ENCODE assay signal across 18 cellular contexts in the genomic region with DNA sequence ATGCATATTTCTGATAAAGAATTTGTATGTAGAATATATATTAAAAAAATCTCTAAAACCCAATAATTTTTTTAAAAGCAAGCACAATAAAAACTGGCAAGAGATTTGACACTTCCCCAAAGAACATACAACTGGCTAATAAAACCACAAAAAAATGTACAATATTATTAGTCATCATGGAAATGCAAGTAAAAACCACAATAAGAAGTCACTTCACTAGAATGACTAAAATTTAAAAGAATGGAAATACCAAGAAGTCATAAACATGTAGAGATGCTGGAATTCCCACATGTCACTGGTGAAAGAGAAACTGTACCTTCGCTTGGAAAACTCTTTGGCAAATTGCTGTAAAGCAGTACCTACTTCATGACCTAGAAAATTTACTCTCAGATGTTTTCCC. TPM values are rescaled to one million over a fixed set of nuclear protein-coding genes. Genes with fewer than 3 reads are reported as not detected.
DNase-seq lines count a peak whose midpoint lies in the region; ATAC-seq, FAIRE-seq and TF ChIP-seq lines count a peak whose summit lies in the region.
"Had no signal": no experiment of that assay in that cellular context is flagged by ENCODE, and none has a peak within 500 bp of the region (broad histone marks: within the 10 kb centered on the region; RNA-seq: fewer than 3 reads in every experiment).

No MANE protein-coding gene starts in this region.

- POLR2A ChIA-PET in A549 (lab: Yijun Ruan, JAX) = no interaction called here

- no peaks in the 10 kb centered on the region for H3K9me3 ChIP-seq in A549

- no peak for TF ChIP-seq RAD21 in A549 (conservative IDR thresholded peaks at IDR 0.05 in 1 of 2, IDR thresholded peaks at IDR 0.05 in 1 of 2)

- in situ Hi-C loops in brain microvascular endothelial cell (cut with HindIII; ENCODE audit: low pct_ligation_motif_present, low sequenced_read_pairs) = no loop called here

- H3K4me3 ChIP-seq in A549 = no peak overlapping the region
- H3K4me3 ChIP-seq in brain microvascular endothelial cell (ENCODE audit: low read depth, low read length) = no peak overlapping the region
- H3K4me3 ChIP-seq: cardiac muscle cell had no signal

- peak overlapping the region; percentile 41 for H3K4me2 ChIP-seq in A549

- no peak overlapping the region for H3K27ac ChIP-seq in A549
- H3K27ac ChIP-seq in brain microvascular endothelial cell = peak overlapping the region; percentile 41
- H3K27ac ChIP-seq: cardiac muscle cell had no signal

- TF ChIP-seq EP300 in A549 (IDR thresholded peaks at IDR 0.05) = no peak

- 74% methylated on average over 1 of the region's 1 CpG for WGBS in A549 (ENCODE audit: missing lambda C conversion rate)

- TF ChIP-seq CTCF in A549 (IDR thresholded peaks at IDR 0.05) = no peak
- TF ChIP-seq CTCF in brain microvascular endothelial cell (IDR thresholded peaks at IDR 0.05; ENCODE audit: low read depth, low read length, missing control alignments) = no peak

- TF ChIP-seq POLR2A in A549 (IDR thresholded peaks at IDR 0.05; ENCODE audit: low read length) = no peak

- ATAC-seq in A549 = no peak
- ATAC-seq in HG03354 (IDR thresholded peaks at IDR 0.05; ENCODE audit: poor library complexity, severe bottlenecking, unreplicated experiment) = no peak
- no peak for ATAC-seq in stimulated activated naive CD8-positive, alpha-beta T cell treated with anti-CD3 and anti-CD28 coated beads, Interleukin-15, Interleukin-2, amounts not matched to agents 100 U/mL and 50 U/mL, for 24 hours
- ATAC-seq: effector memory CD8-positive, alpha-beta T cell; left cardiac atrium had no signal

- peaks cover 10% of the 10 kb centered on the region; the same call in 2 of the 3 replicates for H3K4me1 ChIP-seq in A549

- CTCF ChIA-PET in A549 (lab: Yijun Ruan, JAX) = interaction anchor here (1.0 kb wide), 1 partner anchor 35 kb away, joined by 3 read pairs; no protein-coding TSS in a partner anchor

- no peaks in the 10 kb centered on the region for H3K27me3 ChIP-seq in brain microvascular endothelial cell (replicated peaks)
- H3K27me3 ChIP-seq: cardiac muscle cell had no signal

- FAIRE-seq in A549 (lab: Jason Lieb, UNC) (no peak), islet of Langerhans (lab: Jason Lieb, UNC) (peak; percentile 80)
- FAIRE-seq: GM18507, GM19239 had no signal

- no peak for DNase-seq in A549 (ENCODE audit: low read depth in 1 of 2, low spot score in 1 of 2)
- DNase-seq in HS-27A (ENCODE audit: low read depth) = peak; percentile 34
- no peak for DNase-seq in brain microvascular endothelial cell
- DNase-seq in cortex of kidney (lab: John Stamatoyannopoulos, UW) = no peak
- no peak for DNase-seq in stimulated activated naive CD8-positive, alpha-beta T cell treated with anti-CD3 and anti-CD28 coated beads, Interleukin-15, Interleukin-2, amounts not matched to agents 100 U/mL and 50 U/mL, for 24 hours
- DNase-seq in NCI-H1694 (lab: John Stamatoyannopoulos, UW) = no peak
- DNase-seq: activated CD4-positive, CD25-positive, alpha-beta regulatory T cell treated with anti-CD3 and anti-CD28 coated beads, Interleukin-2, amount 50 U/mL, for 72 hours; activated naive CD4-positive, alpha-beta T cell treated with anti-CD3 and anti-CD28 coated beads for 36 hours; effector memory CD8-positive, alpha-beta T cell; head of caudate nucleus; left cardiac atrium; NCI-H82; RPMI8226 had no signal

- no peaks in the 10 kb centered on the region for H3K36me3 ChIP-seq in brain microvascular endothelial cell (replicated peaks)
- H3K36me3 ChIP-seq: cardiac muscle cell had no signal

TF ChIP-seq in A549, 52 proteins besides CTCF, POLR2A, EP300 and RAD21:
- TF ChIP-seq, protein P1, sequence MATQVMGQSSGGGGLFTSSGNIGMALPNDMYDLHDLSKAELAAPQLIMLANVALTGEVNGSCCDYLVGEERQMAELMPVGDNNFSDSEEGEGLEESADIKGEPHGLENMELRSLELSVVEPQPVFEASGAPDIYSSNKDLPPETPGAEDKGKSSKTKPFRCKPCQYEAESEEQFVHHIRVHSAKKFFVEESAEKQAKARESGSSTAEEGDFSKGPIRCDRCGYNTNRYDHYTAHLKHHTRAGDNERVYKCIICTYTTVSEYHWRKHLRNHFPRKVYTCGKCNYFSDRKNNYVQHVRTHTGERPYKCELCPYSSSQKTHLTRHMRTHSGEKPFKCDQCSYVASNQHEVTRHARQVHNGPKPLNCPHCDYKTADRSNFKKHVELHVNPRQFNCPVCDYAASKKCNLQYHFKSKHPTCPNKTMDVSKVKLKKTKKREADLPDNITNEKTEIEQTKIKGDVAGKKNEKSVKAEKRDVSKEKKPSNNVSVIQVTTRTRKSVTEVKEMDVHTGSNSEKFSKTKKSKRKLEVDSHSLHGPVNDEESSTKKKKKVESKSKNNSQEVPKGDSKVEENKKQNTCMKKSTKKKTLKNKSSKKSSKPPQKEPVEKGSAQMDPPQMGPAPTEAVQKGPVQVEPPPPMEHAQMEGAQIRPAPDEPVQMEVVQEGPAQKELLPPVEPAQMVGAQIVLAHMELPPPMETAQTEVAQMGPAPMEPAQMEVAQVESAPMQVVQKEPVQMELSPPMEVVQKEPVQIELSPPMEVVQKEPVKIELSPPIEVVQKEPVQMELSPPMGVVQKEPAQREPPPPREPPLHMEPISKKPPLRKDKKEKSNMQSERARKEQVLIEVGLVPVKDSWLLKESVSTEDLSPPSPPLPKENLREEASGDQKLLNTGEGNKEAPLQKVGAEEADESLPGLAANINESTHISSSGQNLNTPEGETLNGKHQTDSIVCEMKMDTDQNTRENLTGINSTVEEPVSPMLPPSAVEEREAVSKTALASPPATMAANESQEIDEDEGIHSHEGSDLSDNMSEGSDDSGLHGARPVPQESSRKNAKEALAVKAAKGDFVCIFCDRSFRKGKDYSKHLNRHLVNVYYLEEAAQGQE (IDR thresholded peaks at IDR 0.05) = no peak
- no peak for TF ChIP-seq KDM1A (IDR thresholded peaks at IDR 0.05; ENCODE audit: low read depth)
- TF ChIP-seq, protein P2, sequence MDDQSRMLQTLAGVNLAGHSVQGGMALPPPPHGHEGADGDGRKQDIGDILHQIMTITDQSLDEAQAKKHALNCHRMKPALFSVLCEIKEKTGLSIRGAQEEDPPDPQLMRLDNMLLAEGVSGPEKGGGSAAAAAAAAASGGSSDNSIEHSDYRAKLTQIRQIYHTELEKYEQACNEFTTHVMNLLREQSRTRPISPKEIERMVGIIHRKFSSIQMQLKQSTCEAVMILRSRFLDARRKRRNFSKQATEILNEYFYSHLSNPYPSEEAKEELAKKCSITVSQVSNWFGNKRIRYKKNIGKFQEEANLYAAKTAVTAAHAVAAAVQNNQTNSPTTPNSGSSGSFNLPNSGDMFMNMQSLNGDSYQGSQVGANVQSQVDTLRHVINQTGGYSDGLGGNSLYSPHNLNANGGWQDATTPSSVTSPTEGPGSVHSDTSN (IDR thresholded peaks at IDR 0.05) = no peak
- TF ChIP-seq MAZ (IDR thresholded peaks at IDR 0.05; ENCODE audit: borderline replicate concordance, low read depth, low read length) = no peak
- no peak for TF ChIP-seq MYC (IDR thresholded peaks at IDR 0.05; ENCODE audit: borderline replicate concordance, low read length)
- TF ChIP-seq, protein P3, sequence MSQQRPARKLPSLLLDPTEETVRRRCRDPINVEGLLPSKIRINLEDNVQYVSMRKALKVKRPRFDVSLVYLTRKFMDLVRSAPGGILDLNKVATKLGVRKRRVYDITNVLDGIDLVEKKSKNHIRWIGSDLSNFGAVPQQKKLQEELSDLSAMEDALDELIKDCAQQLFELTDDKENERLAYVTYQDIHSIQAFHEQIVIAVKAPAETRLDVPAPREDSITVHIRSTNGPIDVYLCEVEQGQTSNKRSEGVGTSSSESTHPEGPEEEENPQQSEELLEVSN (IDR thresholded peaks at IDR 0.05; ENCODE audit: borderline replicate concordance, low read depth) = no peak
- TF ChIP-seq SMC3 (IDR thresholded peaks at IDR 0.05) = no peak
- no peak for TF ChIP-seq RNF2 (IDR thresholded peaks at IDR 0.05; ENCODE audit: borderline replicate concordance, low read depth)
- no peak for TF ChIP-seq JUN (IDR thresholded peaks at IDR 0.05)
- no peak for TF ChIP-seq HOXA7 (CRISPR knock-in tag; IDR thresholded peaks at IDR 0.05)
- no peak for TF ChIP-seq CBX2 (IDR thresholded peaks at IDR 0.05; ENCODE audit: borderline replicate concordance, low read depth)
- TF ChIP-seq, protein P4, sequence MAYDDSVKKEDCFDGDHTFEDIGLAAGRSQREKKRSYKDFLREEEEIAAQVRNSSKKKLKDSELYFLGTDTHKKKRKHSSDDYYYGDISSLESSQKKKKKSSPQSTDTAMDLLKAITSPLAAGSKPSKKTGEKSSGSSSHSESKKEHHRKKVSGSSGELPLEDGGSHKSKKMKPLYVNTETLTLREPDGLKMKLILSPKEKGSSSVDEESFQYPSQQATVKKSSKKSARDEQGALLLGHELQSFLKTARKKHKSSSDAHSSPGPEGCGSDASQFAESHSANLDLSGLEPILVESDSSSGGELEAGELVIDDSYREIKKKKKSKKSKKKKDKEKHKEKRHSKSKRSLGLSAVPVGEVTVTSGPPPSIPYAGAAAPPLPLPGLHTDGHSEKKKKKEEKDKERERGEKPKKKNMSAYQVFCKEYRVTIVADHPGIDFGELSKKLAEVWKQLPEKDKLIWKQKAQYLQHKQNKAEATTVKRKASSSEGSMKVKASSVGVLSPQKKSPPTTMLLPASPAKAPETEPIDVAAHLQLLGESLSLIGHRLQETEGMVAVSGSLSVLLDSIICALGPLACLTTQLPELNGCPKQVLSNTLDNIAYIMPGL (CRISPR knock-in tag; IDR thresholded peaks at IDR 0.05; ENCODE audit: borderline replicate concordance) = no peak

RNA-seq across cellular contexts. Expression of a gene that starts 43.5 kb away (rescaled TPM):
- polyA plus RNA-seq in A549 (2011; rRNA removed) (310 and 324 TPM in 2 replicates), A549 (2017; fragmentation: RNase III; extraction: RNeasy Plus Mini Kit Qiagen cat#74134 plus additional on column Dnase treatment) (242 to 304 TPM (median 302 TPM) in 3 replicates)
- 61.8 and 66.4 TPM in 2 replicates for polyA plus RNA-seq in A549 (2012; cell fraction: cytosol; rRNA removed)
- polyA plus RNA-seq in A549 (2012; cell fraction: nucleus; rRNA removed) = 27.2 and 41.7 TPM in 2 replicates
- 117 and 131 TPM in 2 replicates for polyA minus RNA-seq in A549 (2011; rRNA and poly(A)+ RNA removed)
